Comparison of ENCODE assay signal across 1 cellular context in genomic region chr20:62303049-62303326, GRCh38.
TF ChIP-seq lines count a peak whose summit lies in the region.

No MANE protein-coding gene starts in this region.

TF ChIP-seq in K562, 482 proteins besides CTCF, POLR2A, EP300 and RAD21 (continued from another document):
- TF ChIP-seq, protein P1, sequence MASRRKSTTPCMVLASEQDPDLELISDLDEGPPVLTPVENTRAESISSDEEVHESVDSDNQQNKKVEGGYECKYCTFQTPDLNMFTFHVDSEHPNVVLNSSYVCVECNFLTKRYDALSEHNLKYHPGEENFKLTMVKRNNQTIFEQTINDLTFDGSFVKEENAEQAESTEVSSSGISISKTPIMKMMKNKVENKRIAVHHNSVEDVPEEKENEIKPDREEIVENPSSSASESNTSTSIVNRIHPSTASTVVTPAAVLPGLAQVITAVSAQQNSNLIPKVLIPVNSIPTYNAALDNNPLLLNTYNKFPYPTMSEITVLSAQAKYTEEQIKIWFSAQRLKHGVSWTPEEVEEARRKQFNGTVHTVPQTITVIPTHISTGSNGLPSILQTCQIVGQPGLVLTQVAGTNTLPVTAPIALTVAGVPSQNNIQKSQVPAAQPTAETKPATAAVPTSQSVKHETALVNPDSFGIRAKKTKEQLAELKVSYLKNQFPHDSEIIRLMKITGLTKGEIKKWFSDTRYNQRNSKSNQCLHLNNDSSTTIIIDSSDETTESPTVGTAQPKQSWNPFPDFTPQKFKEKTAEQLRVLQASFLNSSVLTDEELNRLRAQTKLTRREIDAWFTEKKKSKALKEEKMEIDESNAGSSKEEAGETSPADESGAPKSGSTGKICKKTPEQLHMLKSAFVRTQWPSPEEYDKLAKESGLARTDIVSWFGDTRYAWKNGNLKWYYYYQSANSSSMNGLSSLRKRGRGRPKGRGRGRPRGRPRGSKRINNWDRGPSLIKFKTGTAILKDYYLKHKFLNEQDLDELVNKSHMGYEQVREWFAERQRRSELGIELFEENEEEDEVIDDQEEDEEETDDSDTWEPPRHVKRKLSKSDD (conservative IDR thresholded peaks at IDR 0.05; ENCODE audit: low read length) = no peak
- TF ChIP-seq ETV5 (CRISPR knock-in tag; IDR thresholded peaks at IDR 0.05; ENCODE audit: low read depth) (no peak), REST (CRISPR knock-in tag; IDR thresholded peaks at IDR 0.05; ENCODE audit: low read depth) (no peak), TBL1XR1 (IDR thresholded peaks at IDR 0.05; ENCODE audit: low read length in 2 of 2) (no peak), ZFP36 (IDR thresholded peaks at IDR 0.05; ENCODE audit: low read depth, low read length, partially characterized antibody) (no peak), CXXC5 (CRISPR knock-in tag; IDR thresholded peaks at IDR 0.05) (no peak), GABPA (tag; conservative IDR thresholded peaks at IDR 0.05; ENCODE audit: low read depth) (peak; percentile 93; the same call in 1 of the 2 replicates), RNF2 (IDR thresholded peaks at IDR 0.05) (no peak), RBM17 (IDR thresholded peaks at IDR 0.05; ENCODE audit: borderline replicate concordance, low read depth, low read length) (no peak), ZFP91 (CRISPR knock-in tag; IDR thresholded peaks at IDR 0.05) (no peak), ELK1 (CRISPR knock-in tag; IDR thresholded peaks at IDR 0.05) (no peak), BRD9 (IDR thresholded peaks at IDR 0.05; ENCODE audit: low read depth, partially characterized antibody) (no peak), ZNF318 (IDR thresholded peaks at IDR 0.05; ENCODE audit: borderline replicate concordance in 1 of 2, low read depth in 1 of 2) (no peak), GATAD2B (IDR thresholded peaks at IDR 0.05; ENCODE audit: borderline replicate concordance) (0 out of 2 replicates have a peak, but pooled peaks have one; percentile 27), SIRT6 (IDR thresholded peaks at IDR 0.05; ENCODE audit: low read depth, low read length) (no peak), ARNT (IDR thresholded peaks at IDR 0.05) (no peak), ZNF143 (CRISPR knock-in tag; IDR thresholded peaks at IDR 0.05) (no peak)
- TF ChIP-seq, protein P2, sequence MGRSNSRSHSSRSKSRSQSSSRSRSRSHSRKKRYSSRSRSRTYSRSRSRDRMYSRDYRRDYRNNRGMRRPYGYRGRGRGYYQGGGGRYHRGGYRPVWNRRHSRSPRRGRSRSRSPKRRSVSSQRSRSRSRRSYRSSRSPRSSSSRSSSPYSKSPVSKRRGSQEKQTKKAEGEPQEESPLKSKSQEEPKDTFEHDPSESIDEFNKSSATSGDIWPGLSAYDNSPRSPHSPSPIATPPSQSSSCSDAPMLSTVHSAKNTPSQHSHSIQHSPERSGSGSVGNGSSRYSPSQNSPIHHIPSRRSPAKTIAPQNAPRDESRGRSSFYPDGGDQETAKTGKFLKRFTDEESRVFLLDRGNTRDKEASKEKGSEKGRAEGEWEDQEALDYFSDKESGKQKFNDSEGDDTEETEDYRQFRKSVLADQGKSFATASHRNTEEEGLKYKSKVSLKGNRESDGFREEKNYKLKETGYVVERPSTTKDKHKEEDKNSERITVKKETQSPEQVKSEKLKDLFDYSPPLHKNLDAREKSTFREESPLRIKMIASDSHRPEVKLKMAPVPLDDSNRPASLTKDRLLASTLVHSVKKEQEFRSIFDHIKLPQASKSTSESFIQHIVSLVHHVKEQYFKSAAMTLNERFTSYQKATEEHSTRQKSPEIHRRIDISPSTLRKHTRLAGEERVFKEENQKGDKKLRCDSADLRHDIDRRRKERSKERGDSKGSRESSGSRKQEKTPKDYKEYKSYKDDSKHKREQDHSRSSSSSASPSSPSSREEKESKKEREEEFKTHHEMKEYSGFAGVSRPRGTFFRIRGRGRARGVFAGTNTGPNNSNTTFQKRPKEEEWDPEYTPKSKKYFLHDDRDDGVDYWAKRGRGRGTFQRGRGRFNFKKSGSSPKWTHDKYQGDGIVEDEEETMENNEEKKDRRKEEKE (IDR thresholded peaks at IDR 0.05; ENCODE audit: borderline replicate concordance in 1 of 2, control insufficient read depth in 1 of 2, low read depth in 2 of 2, low read length in 1 of 2) = no peak
- TF ChIP-seq, protein P3, sequence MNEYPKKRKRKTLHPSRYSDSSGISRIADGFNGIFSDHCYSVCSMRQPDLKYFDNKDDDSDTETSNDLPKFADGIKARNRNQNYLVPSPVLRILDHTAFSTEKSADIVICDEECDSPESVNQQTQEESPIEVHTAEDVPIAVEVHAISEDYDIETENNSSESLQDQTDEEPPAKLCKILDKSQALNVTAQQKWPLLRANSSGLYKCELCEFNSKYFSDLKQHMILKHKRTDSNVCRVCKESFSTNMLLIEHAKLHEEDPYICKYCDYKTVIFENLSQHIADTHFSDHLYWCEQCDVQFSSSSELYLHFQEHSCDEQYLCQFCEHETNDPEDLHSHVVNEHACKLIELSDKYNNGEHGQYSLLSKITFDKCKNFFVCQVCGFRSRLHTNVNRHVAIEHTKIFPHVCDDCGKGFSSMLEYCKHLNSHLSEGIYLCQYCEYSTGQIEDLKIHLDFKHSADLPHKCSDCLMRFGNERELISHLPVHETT (CRISPR knock-in tag; conservative IDR thresholded peaks at IDR 0.05 in 1 of 2, IDR thresholded peaks at IDR 0.05 in 1 of 2) = 0 out of 4 replicates have a peak, but pooled peaks of 1 of the 2 experiments have one; percentile 29
- TF ChIP-seq, protein P4, sequence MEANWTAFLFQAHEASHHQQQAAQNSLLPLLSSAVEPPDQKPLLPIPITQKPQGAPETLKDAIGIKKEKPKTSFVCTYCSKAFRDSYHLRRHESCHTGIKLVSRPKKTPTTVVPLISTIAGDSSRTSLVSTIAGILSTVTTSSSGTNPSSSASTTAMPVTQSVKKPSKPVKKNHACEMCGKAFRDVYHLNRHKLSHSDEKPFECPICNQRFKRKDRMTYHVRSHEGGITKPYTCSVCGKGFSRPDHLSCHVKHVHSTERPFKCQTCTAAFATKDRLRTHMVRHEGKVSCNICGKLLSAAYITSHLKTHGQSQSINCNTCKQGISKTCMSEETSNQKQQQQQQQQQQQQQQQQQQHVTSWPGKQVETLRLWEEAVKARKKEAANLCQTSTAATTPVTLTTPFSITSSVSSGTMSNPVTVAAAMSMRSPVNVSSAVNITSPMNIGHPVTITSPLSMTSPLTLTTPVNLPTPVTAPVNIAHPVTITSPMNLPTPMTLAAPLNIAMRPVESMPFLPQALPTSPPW (CRISPR knock-in tag; IDR thresholded peaks at IDR 0.05) = peak; percentile 16; the same call in 1 of the 2 replicates
- TF ChIP-seq, protein P5, sequence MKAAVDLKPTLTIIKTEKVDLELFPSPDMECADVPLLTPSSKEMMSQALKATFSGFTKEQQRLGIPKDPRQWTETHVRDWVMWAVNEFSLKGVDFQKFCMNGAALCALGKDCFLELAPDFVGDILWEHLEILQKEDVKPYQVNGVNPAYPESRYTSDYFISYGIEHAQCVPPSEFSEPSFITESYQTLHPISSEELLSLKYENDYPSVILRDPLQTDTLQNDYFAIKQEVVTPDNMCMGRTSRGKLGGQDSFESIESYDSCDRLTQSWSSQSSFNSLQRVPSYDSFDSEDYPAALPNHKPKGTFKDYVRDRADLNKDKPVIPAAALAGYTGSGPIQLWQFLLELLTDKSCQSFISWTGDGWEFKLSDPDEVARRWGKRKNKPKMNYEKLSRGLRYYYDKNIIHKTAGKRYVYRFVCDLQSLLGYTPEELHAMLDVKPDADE (conservative IDR thresholded peaks at IDR 0.05; ENCODE audit: control insufficient read depth, low read depth, low read length) = peak; percentile 29; the same call in 1 of the 2 replicates
TF ChIP-seq in K562: peak in this region for 6.
